In the genomic region with DNA sequence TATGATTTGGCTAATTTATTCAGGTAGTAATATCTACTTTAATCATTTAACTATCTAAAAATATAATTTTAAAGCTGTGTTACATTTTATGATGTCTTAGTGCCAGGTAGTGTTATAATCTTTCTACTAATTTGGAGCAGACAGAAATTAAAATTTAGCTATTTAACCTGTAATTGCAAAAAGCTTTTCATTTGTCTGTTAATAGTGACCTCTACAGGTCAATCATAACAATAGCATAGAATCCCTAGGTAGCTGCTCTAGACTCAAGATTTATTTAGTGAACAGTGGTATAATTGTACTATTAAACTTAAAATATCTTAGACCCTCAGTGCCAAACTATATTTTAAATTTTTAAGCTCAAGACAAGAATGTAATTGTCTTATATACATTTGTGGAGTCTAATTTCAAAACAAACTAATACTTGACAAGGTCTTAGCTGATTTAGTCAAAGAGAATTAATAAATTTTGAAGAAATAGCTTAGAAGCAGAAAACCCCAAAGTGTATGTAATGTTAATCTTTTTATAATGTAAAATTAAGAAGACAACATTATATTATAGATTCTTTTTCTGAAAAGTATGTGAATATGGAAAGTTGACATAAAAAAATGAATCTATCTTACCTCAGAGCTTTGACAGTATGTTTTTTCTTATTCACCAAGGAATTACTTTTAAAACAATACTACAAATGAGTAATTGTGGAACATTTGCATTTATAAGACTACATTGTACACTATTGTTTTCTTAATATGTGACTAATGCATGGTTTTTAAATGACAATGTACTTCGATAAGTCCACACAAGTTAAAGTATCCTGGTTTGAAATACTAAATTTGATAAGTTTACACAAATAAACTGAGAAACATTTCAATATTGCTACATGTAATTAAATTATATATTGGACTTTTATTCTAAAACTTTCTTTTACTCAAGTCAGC, we compare ENCODE assay signal across 9 cellular contexts.
A peak's percentile ranks its signal among the peaks of the same experiment; 100 is the strongest.
DNase-seq lines count a peak whose midpoint lies in the region; ATAC-seq, FAIRE-seq and TF ChIP-seq lines count a peak whose summit lies in the region.
"Had no signal": no experiment of that assay in that cellular context is flagged by ENCODE, and none has a peak within 500 bp of the region (broad histone marks: within the 10 kb centered on the region; RNA-seq: fewer than 3 reads in every experiment).

No MANE protein-coding gene starts in this region.

- in situ Hi-C loops in K562 (cut with MboI) = no loop called here

- H3K4me3 ChIP-seq in K562 = no peak overlapping the region

- DNase-seq in Ammon's horn (ENCODE audit: low spot score) (peak; percentile 5), LoVo (ENCODE audit: low spot score) (peak; percentile 48), K562 (ENCODE audit: extremely low read depth in 1 of 4, low spot score in 3 of 4) (peak in 3 of 4 experiments; percentile 5 to 8 (median 8)), midbrain (lab: John Stamatoyannopoulos, UW) (peak; percentile 3), cortex of kidney (lab: John Stamatoyannopoulos, UW) (no peak)
- no peak for DNase-seq in activated CD8-positive, alpha-beta memory T cell treated with anti-CD3 and anti-CD28 coated beads, Interleukin-2, amount 10 ng/mL, durations not matched to agents 7 days and 5 days
- no peak for DNase-seq in activated CD4-positive, alpha-beta T cell treated with anti-CD3 and anti-CD28 coated beads for 48 hours
- DNase-seq: stimulated activated naive B cell treated with anti-CD40 and anti-IgM and Interleukin-4, amounts not matched to agents 10 μg/mL and 1 μg/mL and 100 μg/mL, for 72 hours had no signal

- TF ChIP-seq POLR2A in K562 (conservative IDR thresholded peaks at IDR 0.05) = no peak

- H3K9me3 Mint-ChIP-seq in activated CD8-positive, alpha-beta memory T cell treated with anti-CD3 and anti-CD28 coated beads, Interleukin-2, amount 10 ng/mL, durations not matched to agents 7 days and 5 days (ENCODE audit: low read depth) = no peaks in the 10 kb centered on the region
- H3K9me3 Mint-ChIP-seq: stimulated activated naive B cell treated with anti-CD40 and anti-IgM and Interleukin-4, amounts not matched to agents 10 μg/mL and 1 μg/mL and 100 μg/mL, for 72 hours had no signal

- H3K27ac Mint-ChIP-seq in activated CD8-positive, alpha-beta memory T cell treated with anti-CD3 and anti-CD28 coated beads, Interleukin-2, amount 10 ng/mL, durations not matched to agents 7 days and 5 days = no peak overlapping the region
- H3K27ac Mint-ChIP-seq: stimulated activated naive B cell treated with anti-CD40 and anti-IgM and Interleukin-4, amounts not matched to agents 10 μg/mL and 1 μg/mL and 100 μg/mL, for 72 hours had no signal

- TF ChIP-seq EP300 in K562 (IDR thresholded peaks at IDR 0.05; ENCODE audit: low read length) = no peak

- BruUV-seq in K562 (replicated peaks; lab: Mats Ljungman, UMichigan) = no TSS peak

- no peak overlapping the region for H3K27ac ChIP-seq in K562 (ENCODE audit: extremely low read depth, low read depth, low read length)

- H3K27me3 ChIP-seq in K562 (ENCODE audit: control insufficient read depth in 2 of 2, insufficient read depth in 2 of 2, low read length in 2 of 2) = no peaks in the 10 kb centered on the region

- peak; percentile 72 for ATAC-seq in GM18909 (IDR thresholded peaks at IDR 0.05; ENCODE audit: poor library complexity, unreplicated experiment)
- ATAC-seq in K562 = no peak
- ATAC-seq in activated CD8-positive, alpha-beta memory T cell treated with anti-CD3 and anti-CD28 coated beads, Interleukin-2, amount 10 ng/mL, durations not matched to agents 7 days and 5 days = no peak

- no peaks in the 10 kb centered on the region for H3K4me1 Mint-ChIP-seq in activated CD8-positive, alpha-beta memory T cell treated with anti-CD3 and anti-CD28 coated beads, Interleukin-2, amount 10 ng/mL, durations not matched to agents 7 days and 5 days
- H3K4me1 Mint-ChIP-seq: stimulated activated naive B cell treated with anti-CD40 and anti-IgM and Interleukin-4, amounts not matched to agents 10 μg/mL and 1 μg/mL and 100 μg/mL, for 72 hours had no signal

- no peaks in the 10 kb centered on the region for H3K79me2 ChIP-seq in K562 (ENCODE audit: control insufficient read depth, insufficient read depth, low read length)

- peak; percentile 15 for FAIRE-seq in K562 (lab: Jason Lieb, UNC)

- intact Hi-C loops in K562 (cut with micrococcal nuclease) = no loop called here

- peak in 1 of 3 experiments; percentile 36; a peak in 2 of 6 replicates for TF ChIP-seq CTCF in K562 (IDR thresholded peaks at IDR 0.05 in 2 of 3, conservative IDR thresholded peaks at IDR 0.05 in 1 of 3; ENCODE audit: insufficient read depth in 2 of 3, low read depth in 1 of 3, low read length in 3 of 3)

- no peak overlapping the region for H3K4me2 ChIP-seq in K562 (ENCODE audit: insufficient read depth, low read length)

- H3K4me3 Mint-ChIP-seq in activated CD8-positive, alpha-beta memory T cell treated with anti-CD3 and anti-CD28 coated beads, Interleukin-2, amount 10 ng/mL, durations not matched to agents 7 days and 5 days = no peak overlapping the region
- H3K4me3 Mint-ChIP-seq: stimulated activated naive B cell treated with anti-CD40 and anti-IgM and Interleukin-4, amounts not matched to agents 10 μg/mL and 1 μg/mL and 100 μg/mL, for 72 hours had no signal

- no peak overlapping the region for H3K9ac ChIP-seq in K562 (ENCODE audit: insufficient read depth in 1 of 2, low read depth in 2 of 2, low read length in 2 of 2)

- peak in 1 of 2 experiments; percentile 51; a peak in 2 of 4 replicates for TF ChIP-seq RAD21 in K562 (CRISPR knock-in tag; conservative IDR thresholded peaks at IDR 0.05 in 1 of 2, IDR thresholded peaks at IDR 0.05 in 1 of 2)

- H3K9me3 ChIP-seq in K562 (replicated peaks; ENCODE audit: control insufficient read depth, insufficient read depth, low read depth, low read length) = no peaks in the 10 kb centered on the region

- H3K9me1 ChIP-seq in K562 (ENCODE audit: control insufficient read depth, insufficient read depth, low read length) = no peaks in the 10 kb centered on the region

- H3K27me3 Mint-ChIP-seq in activated CD8-positive, alpha-beta memory T cell treated with anti-CD3 and anti-CD28 coated beads, Interleukin-2, amount 10 ng/mL, durations not matched to agents 7 days and 5 days = peaks cover 3% of the 10 kb centered on the region

- no peaks in the 10 kb centered on the region for H3K4me1 ChIP-seq in K562 (replicated peaks in 1 of 2; ENCODE audit: control insufficient read depth in 2 of 2, insufficient read depth in 2 of 2, low read length in 2 of 2)

- POLR2A ChIA-PET in K562 (lab: Yijun Ruan, JAX) = no interaction called here

- no peak overlapping the region for H2AFZ ChIP-seq in K562 (ENCODE audit: low read depth, low read length)

- 0% methylated on average over 1 of the region's 1 CpG for WGBS in K562 (ENCODE audit: insufficient coverage, low coverage, missing lambda C conversion rate)

- CTCF ChIA-PET in K562 (lab: Yijun Ruan, JAX; ENCODE audit: low intra/inter-chr PET ratio) = no interaction called here
- CTCF ChIA-PET in activated CD8-positive, alpha-beta memory T cell treated with anti-CD3 and anti-CD28 coated beads, Interleukin-2, amount 10 ng/mL, durations not matched to agents 7 days and 5 days (lab: Charles Lee) = interaction anchor here (0.9 to 1.4 kb wide), 5 partner anchors 12 to 356 kb away, joined by 3 to 8 read pairs (median 4); no protein-coding TSS in a partner anchor

- no peaks in the 10 kb centered on the region for H3K36me3 ChIP-seq in K562 (ENCODE audit: control insufficient read depth, insufficient read depth, low read length)

- H4K20me1 ChIP-seq in K562 (replicated peaks; ENCODE audit: control insufficient read depth, insufficient read depth, low read length) = no peaks in the 10 kb centered on the region

- H3K36me3 Mint-ChIP-seq in activated CD8-positive, alpha-beta memory T cell treated with anti-CD3 and anti-CD28 coated beads, Interleukin-2, amount 10 ng/mL, durations not matched to agents 7 days and 5 days = no peaks in the 10 kb centered on the region
- H3K36me3 Mint-ChIP-seq: stimulated activated naive B cell treated with anti-CD40 and anti-IgM and Interleukin-4, amounts not matched to agents 10 μg/mL and 1 μg/mL and 100 μg/mL, for 72 hours had no signal

TF ChIP-seq in K562, 482 proteins besides CTCF, POLR2A, EP300 and RAD21:
- TF ChIP-seq ZNF644 (tag; IDR thresholded peaks at IDR 0.05; ENCODE audit: low read depth) (no peak), SNRNP70 (optimal IDR thresholded peaks at IDR 0.05; ENCODE audit: low read depth, low read length) (no peak), RAD51 (IDR thresholded peaks at IDR 0.05; ENCODE audit: borderline replicate concordance, low read depth) (no peak), ZBTB7A (IDR thresholded peaks at IDR 0.05; ENCODE audit: borderline replicate concordance, control insufficient read depth, low read depth, low read length) (no peak), ZNF436 (CRISPR knock-in tag; IDR thresholded peaks at IDR 0.05) (no peak), ZNF311 (CRISPR knock-in tag; IDR thresholded peaks at IDR 0.05) (no peak), ZNF766 (CRISPR knock-in tag; conservative IDR thresholded peaks at IDR 0.05) (no peak), PRPF4 (IDR thresholded peaks at IDR 0.05; ENCODE audit: insufficient read depth, low read depth, low read length, poor library complexity, severe bottlenecking) (no peak), GABPB1 (CRISPR knock-in tag; IDR thresholded peaks at IDR 0.05) (no peak), WHSC1 (IDR thresholded peaks at IDR 0.05; ENCODE audit: low read length) (no peak), ZNF507 (tag; conservative IDR thresholded peaks at IDR 0.05) (no peak)

Comparison
In these comparisons a context has a peak if more than half of its experiments do, and no peak if none do; other contexts are left out.
1. DNase-seq: peak in Ammon's horn (single experiment), LoVo (single experiment), K562 (3 of 4) and midbrain (single experiment); none in activated CD8-positive, alpha-beta memory T cell treated with anti-CD3 and anti-CD28 coated beads, Interleukin-2, amount 10 ng/mL, durations not matched to agents 7 days and 5 days (single experiment), activated CD4-positive, alpha-beta T cell treated with anti-CD3 and anti-CD28 coated beads for 48 hours (single experiment) and cortex of kidney (single experiment).